In genomic region chr1:68785328-68785727, GRCh38 we compare ENCODE assay signal across 25 cellular contexts.
"Had no signal": no experiment of that assay in that cellular context is flagged by ENCODE, and none has a peak within 500 bp of the region (broad histone marks: within the 10 kb centered on the region; RNA-seq: fewer than 3 reads in every experiment).

No MANE protein-coding gene starts in this region.

- H3K27ac Mint-ChIP-seq: dendritic cell treated with granulocyte-macrophage colony-stimulating factor and Interleukin-4, amounts not matched to agents 40 ng/mL and 50 ng/mL, for 4 days; effector memory CD8-positive, alpha-beta T cell; endodermal cell had no signal

- H3K9me3 ChIP-seq: colonic mucosa, gastrocnemius medialis had no signal

- H3K27me3 Mint-ChIP-seq: dendritic cell treated with granulocyte-macrophage colony-stimulating factor and Interleukin-4, amounts not matched to agents 40 ng/mL and 50 ng/mL, for 4 days; effector memory CD8-positive, alpha-beta T cell had no signal

- H3K4me1 Mint-ChIP-seq: endodermal cell had no signal

- H3K27ac ChIP-seq: colonic mucosa, coronary artery, dorsolateral prefrontal cortex, epithelial cell of prostate, esophagus muscularis mucosa, esophagus squamous epithelium, foreskin keratinocyte, gastrocnemius medialis, gastroesophageal sphincter, heart left ventricle, heart right ventricle had no signal

- H3K36me3 ChIP-seq: colonic mucosa, esophagus muscularis mucosa, esophagus squamous epithelium, gastrocnemius medialis, gastroesophageal sphincter, heart left ventricle, heart right ventricle had no signal

- H3K4me3 ChIP-seq: colonic mucosa, coronary artery, dorsolateral prefrontal cortex, esophagus muscularis mucosa, esophagus squamous epithelium, gastrocnemius medialis, gastroesophageal sphincter, heart left ventricle, heart right ventricle had no signal

- H3K4me3 Mint-ChIP-seq: dendritic cell treated with granulocyte-macrophage colony-stimulating factor and Interleukin-4, amounts not matched to agents 40 ng/mL and 50 ng/mL, for 4 days; effector memory CD8-positive, alpha-beta T cell; endodermal cell had no signal

- DNase-seq: colonic mucosa; cortex of kidney; dermis blood vessel endothelial cell; dorsolateral prefrontal cortex; effector CD4-positive, alpha-beta T cell; effector CD8-positive, alpha-beta T cell; effector memory CD4-positive, alpha-beta T cell; effector memory CD8-positive, alpha-beta T cell; endodermal cell; erythroblast; esophagus squamous epithelium; foreskin fibroblast; foreskin keratinocyte; foreskin melanocyte; gastrocnemius medialis; glutamatergic neuron; head of caudate nucleus; heart left ventricle; heart right ventricle had no signal

- H3K27me3 ChIP-seq: colonic mucosa, dorsolateral prefrontal cortex, esophagus muscularis mucosa, esophagus squamous epithelium, foreskin keratinocyte, gastrocnemius medialis, gastroesophageal sphincter, heart right ventricle had no signal

- ATAC-seq: effector memory CD8-positive, alpha-beta T cell; esophagus mucosa; foreskin keratinocyte; gastrocnemius medialis; gastroesophageal sphincter; heart left ventricle; heart right ventricle had no signal
